29 cellular contexts compared by ENCODE assay signal in the genomic region with DNA sequence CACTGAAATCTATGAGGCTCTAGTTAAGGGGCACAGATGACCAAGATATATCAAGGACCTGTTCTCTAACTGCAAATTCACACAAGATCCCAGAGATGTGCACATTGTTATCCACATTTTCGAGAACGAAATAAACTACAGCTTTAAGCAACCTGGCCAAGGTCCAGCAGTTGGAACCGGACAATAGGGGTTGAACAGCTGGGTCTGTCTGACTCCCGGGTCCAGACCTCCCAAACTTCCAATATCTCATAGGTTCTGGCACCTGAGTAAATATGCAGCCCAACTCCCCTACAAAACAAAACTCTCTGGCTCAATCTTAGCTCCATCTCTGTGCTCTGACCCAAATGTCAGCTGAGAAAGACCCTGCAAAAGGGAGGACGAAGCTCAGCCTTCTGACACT. TPM values are rescaled to one million over a fixed set of nuclear protein-coding genes. Genes with fewer than 3 reads are reported as not detected.
"Had no signal": no experiment of that assay in that cellular context is flagged by ENCODE, and none has a peak within 500 bp of the region (broad histone marks: within the 10 kb centered on the region; RNA-seq: fewer than 3 reads in every experiment).

No MANE protein-coding gene starts in this region.

- H3K4me2 ChIP-seq: KMS-11, PC-9 had no signal

- ATAC-seq: activated CD8-positive, alpha-beta T cell treated with anti-CD3 and anti-CD28 coated beads, Interleukin-2, amount 10 ng/mL, durations not matched to agents 7 days and 5 days; Right ventricle myocardium inferior had no signal

- H3K4me3 ChIP-seq: ascending aorta, cardiac muscle cell, PC-9 had no signal

- DNase-seq: activated CD4-positive, alpha-beta T cell treated with anti-CD3 and anti-CD28 coated beads, Interleukin-2, amount 10 ng/mL, durations not matched to agents 7 days and 5 days; activated CD4-positive, alpha-beta T cell treated with anti-CD3 and anti-CD28 coated beads, Interleukin-2, amount 50 U/mL, for 48 hours; activated CD8-positive, alpha-beta T cell treated with anti-CD3 and anti-CD28 coated beads, Interleukin-2, amount 10 ng/mL, durations not matched to agents 7 days and 5 days; activated gamma-delta T cell; activated naive CD4-positive, alpha-beta T cell treated with Interleukin-2 at 50 U/mL for 16 hours; activated naive CD8-positive, alpha-beta T cell treated with anti-CD3 and anti-CD28 coated beads, Interleukin-2, amount 10 ng/mL, durations not matched to agents 7 days and 5 days; activated T-cell treated with anti-CD3 and anti-CD28 coated beads, Interleukin-2, amount 50 U/mL, for 24 hours; amygdala; MM.1S; MV-4-11; NCI-H1105; NCI-H1417 treated with DMSO at 0.1 percent for 48 hours; NCI-H187 treated with DMSO at 0.1 percent for 48 hours; NCI-H2081; NCI-H2171 treated with DMSO at 0.1 percent for 48 hours; NCI-H2227 treated with DMSO at 0.1 percent for 48 hours; NCI-H446; NCI-H526 treated with DMSO at 0.1 percent for 48 hours; NCI-H774; PC-9; SIG-M5 had no signal

- H3K4me1 ChIP-seq: ascending aorta had no signal

- H3K9me3 ChIP-seq: ascending aorta had no signal

- H3K9ac ChIP-seq: KMS-11 had no signal

- H3K27me3 ChIP-seq: ascending aorta, cardiac muscle cell had no signal

- FAIRE-seq: RCC 7860, TTC549 had no signal

- H3K27ac ChIP-seq: ascending aorta, cardiac muscle cell, KMS-11, PC-9, RWPE1 had no signal

- H3K36me3 ChIP-seq: ascending aorta, cardiac muscle cell had no signal

- H2AFZ ChIP-seq: PC-9 had no signal

RNA-seq across cellular contexts. Expression of a gene that starts 14.3 kb away (rescaled TPM):
- total RNA-seq: activated CD4-positive, alpha-beta T cell treated with anti-CD3 and anti-CD28 coated beads, Interleukin-2, amount 10 ng/mL, durations not matched to agents 7 days and 5 days; activated CD8-positive, alpha-beta T cell treated with anti-CD3 and anti-CD28 coated beads, Interleukin-2, amount 10 ng/mL, durations not matched to agents 7 days and 5 days; activated naive CD8-positive, alpha-beta T cell treated with anti-CD3 and anti-CD28 coated beads, Interleukin-2, amount 10 ng/mL, durations not matched to agents 7 days and 5 days; activated T-helper 2 cell treated with anti-CD3 and anti-CD28 coated beads, Interferon-gamma antibody, Interleukin-2, Interleukin-4, amounts not matched to agents 10 μg/mL and 5 μg/mL and 100 μg/mL, durations not matched to agents 14 hours and 24 hours and 36 hours; ascending aorta; cardiac muscle cell; Right ventricle myocardium inferior had no signal
- polyA plus RNA-seq: cardiac muscle cell had no signal
